8 cellular contexts compared by ENCODE assay signal in genomic region chr18:36128907-36129299, GRCh38. TPM values are rescaled to one million over a fixed set of nuclear protein-coding genes. Genes with fewer than 3 reads are reported as not detected.
A peak's percentile ranks its signal among the peaks of the same experiment; 100 is the strongest.
DNase-seq lines count a peak whose midpoint lies in the region; ATAC-seq and TF ChIP-seq lines count a peak whose summit lies in the region.

No MANE protein-coding gene starts in this region.

- H3K4me1 Mint-ChIP-seq in T-helper 2 cell treated with Interferon-gamma antibody and Interleukin-4, amounts not matched to agents 5 μg/mL and 100 μg/mL, for 36 hours (ENCODE audit: low read depth), result peaks cover 41% of the 10 kb centered on the region
- peaks cover 35% of the 10 kb centered on the region for H3K4me1 Mint-ChIP-seq in memory B cell

- intact Hi-C loops in aorta (cut with DNase I), result no loop called here

- peaks cover 0 to 2% of the 10 kb centered on the region in 2 donors for H3K4me1 ChIP-seq in aorta (ENCODE audit: control insufficient read depth in 1 of 2, insufficient read depth in 2 of 2, low read length in 2 of 2)

- H3K4me3 ChIP-seq in astrocyte of the spinal cord (ENCODE audit: low read depth, low read length), result peak overlapping the region; percentile 99
- peak overlapping the region; percentile 58 to 71 for H3K4me3 ChIP-seq in aorta (ENCODE audit: low read length in 2 of 2)

- peak overlapping the region; percentile 95 for H3K4me3 Mint-ChIP-seq in T-helper 2 cell treated with Interferon-gamma antibody and Interleukin-4, amounts not matched to agents 5 μg/mL and 100 μg/mL, for 36 hours
- H3K4me3 Mint-ChIP-seq in memory B cell, result peak overlapping the region; percentile 97

- DNase-seq in T-helper 2 cell treated with Interferon-gamma antibody and Interleukin-4, amounts not matched to agents 5 μg/mL and 100 μg/mL, for 36 hours (ENCODE audit: low spot score), result no peak
- DNase-seq in T-helper 2 cell (no peak), astrocyte of the spinal cord (ENCODE audit: low read depth, low spot score) (no peak), memory B cell (ENCODE audit: low spot score in 2 of 2) (no peak), aorta (no peak), GOT3 (lab: John Stamatoyannopoulos, UW) (no peak), middle frontal gyrus (ENCODE audit: extremely low spot score, low spot score) (no peak)

- H3K36me3 ChIP-seq in aorta (ENCODE audit: control insufficient read depth in 1 of 2, insufficient read depth in 2 of 2, low read length in 1 of 2), result no peaks in the 10 kb centered on the region

- no peaks in the 10 kb centered on the region for H3K27me3 Mint-ChIP-seq in T-helper 2 cell treated with Interferon-gamma antibody and Interleukin-4, amounts not matched to agents 5 μg/mL and 100 μg/mL, for 36 hours (ENCODE audit: low read depth)
- no peaks in the 10 kb centered on the region for H3K27me3 Mint-ChIP-seq in memory B cell

- WGBS in aorta, 2 donors, result 0 to 1% methylated on average over 35 to 37 of the region's 37 CpGs

- peaks cover 14% of the 10 kb centered on the region for H3K36me3 Mint-ChIP-seq in T-helper 2 cell treated with Interferon-gamma antibody and Interleukin-4, amounts not matched to agents 5 μg/mL and 100 μg/mL, for 36 hours (ENCODE audit: low read depth)
- peaks cover 10% of the 10 kb centered on the region for H3K36me3 Mint-ChIP-seq in memory B cell

- ATAC-seq in HG03280 (IDR thresholded peaks at IDR 0.05; ENCODE audit: unreplicated experiment), result peak; percentile 15
- ATAC-seq in memory B cell (ENCODE audit: low read depth), result no peak
- no peak for ATAC-seq in aorta (ENCODE audit: low FRiP score)

- TF ChIP-seq CTCF in astrocyte of the spinal cord (IDR thresholded peaks at IDR 0.05; ENCODE audit: low read depth, low read length), result no peak

- no peaks in the 10 kb centered on the region for H3K9me3 ChIP-seq in aorta (ENCODE audit: control insufficient read depth, low read length)

- peak overlapping the region; percentile 95 for H3K27ac Mint-ChIP-seq in T-helper 2 cell treated with Interferon-gamma antibody and Interleukin-4, amounts not matched to agents 5 μg/mL and 100 μg/mL, for 36 hours
- peak overlapping the region; percentile 97 for H3K27ac Mint-ChIP-seq in memory B cell

- in situ Hi-C loops in astrocyte of the spinal cord (cut with HindIII; ENCODE audit: low sequenced_read_pairs), result no loop called here

- H3K9me3 Mint-ChIP-seq in T-helper 2 cell treated with Interferon-gamma antibody and Interleukin-4, amounts not matched to agents 5 μg/mL and 100 μg/mL, for 36 hours, result no peaks in the 10 kb centered on the region
- H3K9me3 Mint-ChIP-seq in memory B cell, result no peaks in the 10 kb centered on the region

- H3K27me3 ChIP-seq in aorta (ENCODE audit: control insufficient read depth in 1 of 2, insufficient read depth in 2 of 2, low read length in 1 of 2), result no peaks in the 10 kb centered on the region

- peak overlapping the region in 1 of 2 donors; percentile 49 for H3K27ac ChIP-seq in aorta (ENCODE audit: low read depth in 1 of 2, low read length in 2 of 2)

RNA-seq across cellular contexts. Expression of gene SLC39A6, which starts 0.2 kb away (rescaled TPM):
- 10 to 100 TPM; 29.6 to 39.4 TPM for total RNA-seq in aorta
- polyA plus RNA-seq in aorta, result 10 to 100 TPM; 21.6 to 27.2 TPM

RNA-seq across cellular contexts. Expression of gene ELP2, which starts 0.8 kb away (rescaled TPM):
- 10 to 100 TPM; 62.6 to 84.3 TPM for total RNA-seq in aorta
- 10 to 100 TPM; 38.1 to 99.3 TPM for polyA plus RNA-seq in aorta

RNA-seq across cellular contexts. Expression of gene MOCOS, which starts 58.4 kb away (rescaled TPM):
- total RNA-seq in aorta, result 1 to 10 TPM; 1.7 to 4.4 TPM
- polyA plus RNA-seq in aorta, result 1 to 10 TPM in 1 of 2 donors, under 1 TPM in 1; 0.90 to 3.8 TPM
